In the genomic region with DNA sequence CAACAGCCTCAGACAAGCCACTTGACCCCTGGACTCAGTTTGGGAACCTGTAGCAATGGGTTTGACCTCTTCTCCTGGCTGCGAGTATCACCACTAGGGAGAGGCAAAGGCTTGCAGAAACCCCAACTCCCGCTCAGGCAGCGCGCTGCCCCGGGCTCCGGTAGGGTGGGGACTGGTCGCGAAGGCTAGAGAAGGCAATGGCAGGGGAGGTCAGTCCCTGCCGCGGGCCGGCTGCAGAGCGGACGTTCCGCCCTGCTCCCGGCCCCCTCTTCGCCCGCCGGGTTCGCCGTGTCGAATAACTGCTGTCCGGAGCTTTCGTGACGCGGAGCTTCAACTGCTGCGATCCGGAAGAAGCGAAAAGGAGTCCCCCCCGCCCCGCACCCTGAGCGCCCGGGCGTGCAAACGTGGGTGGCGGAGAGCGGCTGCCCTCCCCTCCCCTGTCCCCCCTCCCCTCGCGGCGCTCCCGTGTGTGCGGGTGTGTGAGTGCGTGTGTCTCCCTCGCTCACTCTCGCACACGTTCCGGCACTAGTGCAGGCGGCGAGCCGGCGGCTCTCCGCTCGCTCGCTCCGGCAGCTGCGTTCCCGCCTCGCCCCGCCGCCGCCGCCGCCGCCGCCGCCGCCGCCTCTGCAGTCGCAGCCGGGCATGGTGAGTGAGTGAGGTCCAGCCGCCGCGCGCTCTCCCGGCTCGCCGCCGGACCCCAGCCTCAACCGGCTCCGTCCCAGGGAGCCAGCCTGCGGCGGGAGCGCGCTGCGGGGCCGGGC, we compare ENCODE assay signal across 8 cellular contexts. TPM values are rescaled to one million over a fixed set of nuclear protein-coding genes. Genes with fewer than 3 reads are reported as not detected.
DNase-seq lines count a peak whose midpoint lies in the region; ATAC-seq and TF ChIP-seq lines count a peak whose summit lies in the region.
"Had no signal": no experiment of that assay in that cellular context is flagged by ENCODE, and none has a peak within 500 bp of the region (broad histone marks: within the 10 kb centered on the region; RNA-seq: fewer than 3 reads in every experiment).

No MANE protein-coding gene starts in this region.

- H3K27me3 ChIP-seq in NT2/D1 (ENCODE audit: insufficient read depth, insufficient read length) (peaks cover 30% of the 10 kb centered on the region), tibial nerve (peaks cover 0 to 38% of the 10 kb centered on the region in 2 donors)

- peak; percentile 52 for ATAC-seq in mucosa of descending colon

- H3K36me3 ChIP-seq in NT2/D1 (ENCODE audit: insufficient read depth, insufficient read length, low read length) (no peaks in the 10 kb centered on the region), mucosa of descending colon (ENCODE audit: low read depth) (no peaks in the 10 kb centered on the region), tibial nerve (no peaks in the 10 kb centered on the region)

- intact Hi-C loops in head of caudate nucleus (cut with DNase I), result no loop called here
- intact Hi-C loops in mucosa of descending colon (cut with DNase I, micrococcal nuclease), result no loop called here

- TF ChIP-seq POLR2A in tibial nerve (IDR thresholded peaks at IDR 0.05), result no peak

- H3K9me3 ChIP-seq in NT2/D1 (ENCODE audit: insufficient read depth, low read length) (no peaks in the 10 kb centered on the region), mucosa of descending colon (no peaks in the 10 kb centered on the region), tibial nerve (no peaks in the 10 kb centered on the region)

- H3K27ac ChIP-seq in tibial nerve, result peak overlapping the region in 2 of 4 donors; percentile 42 to 59

- WGBS in tibial nerve, 2 donors, result 1% methylated on average over 78 of the region's 85 CpGs; no CpG with 5 or more reads in 1 of the 2 donors

- H3K9ac ChIP-seq in NT2/D1 (ENCODE audit: insufficient read length, low read depth), result peak overlapping the region; percentile 56

- TF ChIP-seq CTCF in mucosa of descending colon (IDR thresholded peaks at IDR 0.05) (no peak), tibial nerve (IDR thresholded peaks at IDR 0.05) (peak in 2 of 5 experiments; percentile 14 to 57)

- H3K4me1 ChIP-seq in NT2/D1 (ENCODE audit: insufficient read depth, insufficient read length), result peaks cover 2% of the 10 kb centered on the region
- no peaks in the 10 kb centered on the region for H3K4me1 ChIP-seq in mucosa of descending colon (ENCODE audit: low read depth)
- peaks cover 0 to 18% (median 2%) of the 10 kb centered on the region in 4 donors for H3K4me1 ChIP-seq in tibial nerve

- H3K4me3 ChIP-seq in NT2/D1 (ENCODE audit: insufficient read length, low read depth) (peak overlapping the region; percentile 42), mucosa of descending colon (no peak overlapping the region), tibial nerve (peak overlapping the region; percentile 30 to 54 (median 42))

- TF ChIP-seq EP300 in tibial nerve (IDR thresholded peaks at IDR 0.05), result no peak

- DNase-seq in NT2/D1 (ENCODE audit: low read depth, low spot score) (no peak), head of caudate nucleus (peak in 24 of 42 donors; percentile 11 to 60 (median 30)), mucosa of descending colon (peak in 2 of 3 donors; percentile 8 to 32), tibial nerve (ENCODE audit: low spot score in 2 of 2) (peak in 1 of 2 donors; percentile 12), KG1 (lab: John Stamatoyannopoulos, UW) (no peak), GOT3 (lab: John Stamatoyannopoulos, UW) (no peak), NCI-H526 (lab: John Stamatoyannopoulos, UW) (no peak)

RNA-seq across cellular contexts. Expression of a gene that starts 0.8 kb away (rescaled TPM):
- total RNA-seq in mucosa of descending colon, result under 1 TPM; 0.20 to 0.77 (median 0.73) TPM
- 10 to 100 TPM; 10.8 to 28.0 (median 21.9) TPM for total RNA-seq in tibial nerve
- total RNA-seq: glomerular endothelial cell had no signal

Comparison
In these comparisons a context has a peak if more than half of its experiments do, and no peak if none do; other contexts are left out.
1. DNase-seq: peak in head of caudate nucleus (24 of 42) and mucosa of descending colon (2 of 3); none in NT2/D1 (single experiment), KG1 (single experiment), GOT3 (single experiment) and NCI-H526 (0 of 2).
2. RNA of a gene that starts 0.8 kb away (total RNA-seq): 10.8 to 28.0 TPM in tibial nerve; 0.20 to 0.77 TPM in mucosa of descending colon; every median in the first group is over 4 times any median in the second.